18 cellular contexts compared by ENCODE assay signal in the genomic region with DNA sequence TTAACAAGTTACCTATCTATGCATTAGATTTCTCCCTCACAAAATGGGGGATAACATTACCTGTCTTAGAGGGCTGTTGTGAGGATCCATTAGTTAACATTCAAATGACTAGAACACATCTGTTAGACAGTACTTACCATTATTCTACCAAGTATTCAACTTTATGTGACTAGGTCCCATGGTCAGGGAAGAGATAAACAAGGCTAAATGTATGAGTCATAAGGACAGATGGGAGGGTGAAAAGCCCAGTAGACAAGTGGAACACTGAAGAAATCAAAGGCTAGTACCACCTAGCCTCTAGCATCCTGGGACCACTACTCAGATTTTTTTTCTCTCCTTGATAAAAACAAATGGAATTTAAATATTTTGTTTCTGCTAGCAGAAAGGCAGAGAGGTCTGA. TPM values are rescaled to one million over a fixed set of nuclear protein-coding genes. Genes with fewer than 3 reads are reported as not detected.
DNase-seq lines count a peak whose midpoint lies in the region; ATAC-seq, FAIRE-seq and TF ChIP-seq lines count a peak whose summit lies in the region.
"Had no signal": no experiment of that assay in that cellular context is flagged by ENCODE, and none has a peak within 500 bp of the region (broad histone marks: within the 10 kb centered on the region; RNA-seq: fewer than 3 reads in every experiment).

No MANE protein-coding gene starts in this region.

- TSS peak; percentile 13 for BruUV-seq in GM12878 (replicated peaks; lab: Mats Ljungman, UMichigan)

- no peak for TF ChIP-seq RAD21 in GM12878 (IDR thresholded peaks at IDR 0.05; ENCODE audit: insufficient read depth, low read depth, low read length)

- no peaks in the 10 kb centered on the region for H3K27me3 Mint-ChIP-seq in natural killer cell treated with Interleukin-12 subunit alpha and Interleukin-12 subunit beta and Interleukin-15 and Interleukin-18, amount 100 ng/mL, for 72 hours

- no peak for ATAC-seq in GM12878
- no peak for ATAC-seq in natural killer cell treated with Interleukin-12 subunit alpha and Interleukin-12 subunit beta and Interleukin-15 and Interleukin-18, amount 100 ng/mL, for 72 hours

- TF ChIP-seq POLR2A in GM12878 (IDR thresholded peaks at IDR 0.05; ENCODE audit: low read depth, low read length): no peak

- in situ Hi-C loops in GM12878 (cut with MboI): no loop called here

- no peak overlapping the region for H2AFZ ChIP-seq in GM12878 (ENCODE audit: control insufficient read depth, low read depth, low read length)

- H3K4me1 ChIP-seq in GM12878 (ENCODE audit: control insufficient read depth, insufficient read depth, low read length): no peaks in the 10 kb centered on the region
- H3K4me1 ChIP-seq: BLaER1 had no signal

- peaks cover 25% of the 10 kb centered on the region for H3K36me3 Mint-ChIP-seq in natural killer cell treated with Interleukin-12 subunit alpha and Interleukin-12 subunit beta and Interleukin-15 and Interleukin-18, amount 100 ng/mL, for 72 hours

- no peaks in the 10 kb centered on the region for H3K79me2 ChIP-seq in GM12878 (ENCODE audit: control insufficient read depth, insufficient read depth, low read length)

- no peak for TF ChIP-seq EP300 in GM12878 (IDR thresholded peaks at IDR 0.05; ENCODE audit: borderline replicate concordance in 1 of 2, control insufficient read depth in 1 of 2, low read depth in 2 of 2, low read length in 2 of 2)

- peaks cover 16 to 36% of the 10 kb centered on the region in 2 experiments for H3K36me3 ChIP-seq in GM12878 (ENCODE audit: control insufficient read depth in 2 of 2, insufficient read depth in 2 of 2, low read length in 1 of 2)

- H3K4me1 Mint-ChIP-seq in natural killer cell treated with Interleukin-12 subunit alpha and Interleukin-12 subunit beta and Interleukin-15 and Interleukin-18, amount 100 ng/mL, for 72 hours (ENCODE audit: low read depth in 2 of 2): peaks cover 0 to 5% of the 10 kb centered on the region in 2 donors

- H3K9me3 Mint-ChIP-seq in natural killer cell treated with Interleukin-12 subunit alpha and Interleukin-12 subunit beta and Interleukin-15 and Interleukin-18, amount 100 ng/mL, for 72 hours: no peaks in the 10 kb centered on the region

- no peak for TF ChIP-seq CTCF in GM12878 (IDR thresholded peaks at IDR 0.05 in 2 of 3, conservative IDR thresholded peaks at IDR 0.05 in 1 of 3; ENCODE audit: control insufficient read depth in 2 of 3, extremely low read depth in 1 of 3, insufficient read depth in 1 of 3, low read depth in 3 of 3, low read length in 3 of 3)

- H3K9me3 ChIP-seq in GM12878 (replicated peaks; ENCODE audit: control insufficient read depth, insufficient read depth, low read length): no peaks in the 10 kb centered on the region
- H3K9me3 ChIP-seq: BLaER1, esophagus squamous epithelium, SJSA1 had no signal

- H3K9ac ChIP-seq in GM12878 (ENCODE audit: control insufficient read depth, insufficient read depth, low read length): no peak overlapping the region
- H3K9ac ChIP-seq: BLaER1 had no signal

- intact Hi-C loops in GM12878 (cut with micrococcal nuclease; ENCODE audit: unreplicated experiment): no loop called here

- no peak overlapping the region for H3K4me3 ChIP-seq in GM12878
- H3K4me3 ChIP-seq: BLaER1, esophagus squamous epithelium, SJSA1 had no signal

- CTCF ChIA-PET in GM12878 (lab: Yijun Ruan, JAX): interaction anchor here (1.3 to 2.1 kb wide), 3 partner anchors 11 to 78 kb away, joined by 3 to 7 read pairs (median 3); partner anchors contain the start of gene SMG5

- peak; percentile 43 for DNase-seq in AG08395 (ENCODE audit: low spot score)
- peak; percentile 71 for DNase-seq in HCEC 1CT
- no peak for DNase-seq in GM12878 (ENCODE audit: low read depth, low spot score)
- DNase-seq in iris pigment epithelial cell (ENCODE audit: low read depth): peak; percentile 81
- DNase-seq in frontal cortex (ENCODE audit: low spot score in 2 of 2): no peak
- DNase-seq in NCI-H524 treated with DMSO at 0.1 percent for 48 hours (lab: John Stamatoyannopoulos, UW): no peak
- no peak for DNase-seq in natural killer cell treated with Interleukin-12 subunit alpha and Interleukin-12 subunit beta and Interleukin-15 and Interleukin-18, amount 100 ng/mL, for 72 hours (ENCODE audit: low spot score)
- no peak for DNase-seq in RPMI8226
- DNase-seq: amygdala; esophagus squamous epithelium; NCI-H1694 treated with DMSO at 0.1 percent for 48 hours; NCI-H446; stimulated activated naive CD4-positive, alpha-beta T cell had no signal

- RAD21 ChIA-PET in GM12878 (lab: Charles Lee; ENCODE audit: unreplicated experiment): no interaction called here

- no peak overlapping the region for H3K27ac Mint-ChIP-seq in natural killer cell treated with Interleukin-12 subunit alpha and Interleukin-12 subunit beta and Interleukin-15 and Interleukin-18, amount 100 ng/mL, for 72 hours

- POLR2A ChIA-PET in GM12878 (lab: Charles Lee): interaction anchor here (0.8 kb wide), 1 partner anchor 24 kb away, joined by 3 read pairs; the partner anchor contains the start of gene TMEM79

- H3K4me2 ChIP-seq in GM12878 (ENCODE audit: control insufficient read depth, insufficient read depth): no peak overlapping the region
- H3K4me2 ChIP-seq: BLaER1 had no signal

- no peak for FAIRE-seq in GM12878 (lab: Jason Lieb, UNC)
- FAIRE-seq in frontal cortex (lab: Jason Lieb, UNC): no peak
- FAIRE-seq: urothelium cell line had no signal

- SMC1A ChIA-PET in GM12878 (lab: Charles Lee; ENCODE audit: uncharacterized antibody, unreplicated experiment): interaction anchor here (1.1 kb wide), 1 partner anchor 162 kb away, joined by 5 read pairs; no protein-coding TSS in a partner anchor

- H3K27ac ChIP-seq in GM12878 (ENCODE audit: control insufficient read depth, insufficient read depth): no peak overlapping the region
- H3K27ac ChIP-seq: BLaER1, SJSA1 had no signal

- H3K27me3 ChIP-seq in GM12878 (replicated peaks in 1 of 2; ENCODE audit: control insufficient read depth in 2 of 2, insufficient read depth in 2 of 2, low read length in 1 of 2): no peaks in the 10 kb centered on the region
- H3K27me3 ChIP-seq: BLaER1, esophagus squamous epithelium, SJSA1 had no signal

- no peaks in the 10 kb centered on the region for H4K20me1 ChIP-seq in GM12878 (ENCODE audit: control insufficient read depth, insufficient read depth)

- no peak overlapping the region for H3K4me3 Mint-ChIP-seq in natural killer cell treated with Interleukin-12 subunit alpha and Interleukin-12 subunit beta and Interleukin-15 and Interleukin-18, amount 100 ng/mL, for 72 hours

RNA-seq across cellular contexts. Expression of gene VHLL, which starts 9.0 kb away (rescaled TPM):
- 1.0 TPM in 1 of 2 replicates, not detected in the other for total RNA-seq in GM12878 (2013; cell fraction: nucleolus; rRNA removed)
- total RNA-seq in GM12878 (2014; rRNA removed) (0.23 TPM in 1 of 2 replicates, not detected in the other), GM12878 (2014; rRNA removed; fragmentation: Illumina TruSeq; extraction: Trizol) (not detected in 2 replicates), GM12878 (2021) (not detected in 2 replicates), frontal cortex (0.82 TPM)
- polyA plus RNA-seq in GM12878 (2011; ENCODE audit: low read depth): not detected
- polyA plus RNA-seq in GM12878 (2011; rRNA removed) (not detected in 2 replicates), GM12878 (2014; fragmentation: Illumina TruSeq; extraction: Trizol) (not detected in 2 replicates), GM12878 (2014; fragmentation: Nextera tagmentation; extraction: Ambion mirVana) (not detected), GM12878 (2014; rRNA removed) (not detected in 2 replicates), GM12878 (2016; fragmentation: Nextera tagmentation; extraction: Ambion mirVana) (not detected)
- polyA plus RNA-seq in GM12878 (2011; cell fraction: cytosol; rRNA removed): not detected in 2 replicates
- polyA plus RNA-seq in GM12878 (2011; cell fraction: nucleus; rRNA removed): 0.41 TPM in 1 of 2 replicates, not detected in the other
- not detected in 2 replicates for polyA plus RNA-seq in GM12878 (2012)
- 0.44 and 0.52 TPM in 2 replicates for polyA minus RNA-seq in GM12878 (2011; rRNA and poly(A)+ RNA removed)
- polyA minus RNA-seq in GM12878 (2011; cell fraction: cytosol; rRNA and poly(A)+ RNA removed): not detected in 2 replicates
- polyA minus RNA-seq in GM12878 (2011; cell fraction: nucleus; rRNA and poly(A)+ RNA removed): 0.77 TPM in 1 of 2 replicates, not detected in the other
- total RNA-seq in natural killer cell treated with Interleukin-12 subunit alpha and Interleukin-12 subunit beta and Interleukin-15 and Interleukin-18, amount 100 ng/mL, for 72 hours: not detected
- total RNA-seq: myocyte, SJSA1 had no signal
- polyA plus RNA-seq: liver had no signal

RNA-seq across cellular contexts. Expression of gene GLMP, which starts 12.6 kb away (rescaled TPM):
- 15.5 and 20.2 TPM in 2 replicates for total RNA-seq in GM12878 (2013; cell fraction: nucleolus; rRNA removed)
- total RNA-seq in GM12878 (2014; rRNA removed) (27.1 and 30.0 TPM in 2 replicates), GM12878 (2014; rRNA removed; fragmentation: Illumina TruSeq; extraction: Trizol) (15.0 and 16.3 TPM in 2 replicates), GM12878 (2021) (19.7 and 24.2 TPM in 2 replicates), frontal cortex (7.3 TPM)
- polyA plus RNA-seq in GM12878 (2011; ENCODE audit: low read depth): 9.9 TPM
- polyA plus RNA-seq in GM12878 (2011; rRNA removed) (2.3 and 4.4 TPM in 2 replicates), GM12878 (2014; fragmentation: Illumina TruSeq; extraction: Trizol) (12.2 and 23.0 TPM in 2 replicates), GM12878 (2014; fragmentation: Nextera tagmentation; extraction: Ambion mirVana) (10 to 100 TPM; 10.8 to 12.8 TPM), GM12878 (2014; rRNA removed) (23.5 and 33.4 TPM in 2 replicates), GM12878 (2016; fragmentation: Nextera tagmentation; extraction: Ambion mirVana) (10 to 100 TPM; 19.3 to 19.6 TPM)
- polyA plus RNA-seq in GM12878 (2011; cell fraction: cytosol; rRNA removed): 6.8 and 8.5 TPM in 2 replicates
- 8.0 and 8.3 TPM in 2 replicates for polyA plus RNA-seq in GM12878 (2011; cell fraction: nucleus; rRNA removed)
- 16.7 and 18.3 TPM in 2 replicates for polyA plus RNA-seq in GM12878 (2012)
- 3.7 and 5.3 TPM in 2 replicates for polyA minus RNA-seq in GM12878 (2011; rRNA and poly(A)+ RNA removed)
- 1.5 and 2.0 TPM in 2 replicates for polyA minus RNA-seq in GM12878 (2011; cell fraction: cytosol; rRNA and poly(A)+ RNA removed)
- polyA minus RNA-seq in GM12878 (2011; cell fraction: nucleus; rRNA and poly(A)+ RNA removed): 4.6 and 5.3 TPM in 2 replicates
- total RNA-seq in natural killer cell treated with Interleukin-12 subunit alpha and Interleukin-12 subunit beta and Interleukin-15 and Interleukin-18, amount 100 ng/mL, for 72 hours: 10 to 100 TPM; 17.2 to 19.6 TPM

RNA-seq across cellular contexts. Expression of gene TMEM79, which starts 24.0 kb away (rescaled TPM):
- total RNA-seq in GM12878 (2013; cell fraction: nucleolus; rRNA removed): 7.0 and 7.2 TPM in 2 replicates
- total RNA-seq in GM12878 (2014; rRNA removed): 1.9 and 3.8 TPM in 2 replicates
- total RNA-seq in GM12878 (2014; rRNA removed; fragmentation: Illumina TruSeq; extraction: Trizol): 2.2 and 2.5 TPM in 2 replicates
- total RNA-seq in GM12878 (2021): 3.1 and 4.0 TPM in 2 replicates
- polyA plus RNA-seq in GM12878 (2011; ENCODE audit: low read depth): 1.7 TPM
- polyA plus RNA-seq in GM12878 (2011; rRNA removed): 2.0 and 3.8 TPM in 2 replicates
- polyA plus RNA-seq in GM12878 (2011; cell fraction: cytosol; rRNA removed): 5.7 and 7.1 TPM in 2 replicates
- 16.8 and 20.3 TPM in 2 replicates for polyA plus RNA-seq in GM12878 (2011; cell fraction: nucleus; rRNA removed)
- polyA plus RNA-seq in GM12878 (2012): 2.8 and 4.1 TPM in 2 replicates
- polyA plus RNA-seq in GM12878 (2014; fragmentation: Illumina TruSeq; extraction: Trizol): 0.86 and 2.6 TPM in 2 replicates
- 1 to 10 TPM in 1 of 2 experiments, under 1 TPM in 1; 0.47 to 1.2 TPM for polyA plus RNA-seq in GM12878 (2014; fragmentation: Nextera tagmentation; extraction: Ambion mirVana)
- 5.2 and 7.3 TPM in 2 replicates for polyA plus RNA-seq in GM12878 (2014; rRNA removed)
- polyA plus RNA-seq in GM12878 (2016; fragmentation: Nextera tagmentation; extraction: Ambion mirVana): 1 to 10 TPM; 5.1 to 5.2 TPM
- 2.6 and 6.3 TPM in 2 replicates for polyA minus RNA-seq in GM12878 (2011; rRNA and poly(A)+ RNA removed)
- 0.73 and 0.80 TPM in 2 replicates for polyA minus RNA-seq in GM12878 (2011; cell fraction: cytosol; rRNA and poly(A)+ RNA removed)
- polyA minus RNA-seq in GM12878 (2011; cell fraction: nucleus; rRNA and poly(A)+ RNA removed): 5.4 and 8.4 TPM in 2 replicates
- 0.41 TPM for total RNA-seq in frontal cortex
- 10 to 100 TPM in 1 of 2 donors, 1 to 10 TPM in 1; 6.4 to 12.0 TPM for total RNA-seq in natural killer cell treated with Interleukin-12 subunit alpha and Interleukin-12 subunit beta and Interleukin-15 and Interleukin-18, amount 100 ng/mL, for 72 hours

RNA-seq across cellular contexts. Expression of gene SMG5, which starts 25.5 kb away (rescaled TPM):
- 166 and 207 TPM in 2 replicates for total RNA-seq in GM12878 (2013; cell fraction: nucleolus; rRNA removed)
- total RNA-seq in GM12878 (2014; rRNA removed): 51.0 and 57.3 TPM in 2 replicates
- 30.4 and 32.4 TPM in 2 replicates for total RNA-seq in GM12878 (2014; rRNA removed; fragmentation: Illumina TruSeq; extraction: Trizol)
- total RNA-seq in GM12878 (2021): 54.6 and 61.5 TPM in 2 replicates
- polyA plus RNA-seq in GM12878 (2011; ENCODE audit: low read depth): 19.6 TPM
- 17.7 and 27.7 TPM in 2 replicates for polyA plus RNA-seq in GM12878 (2011; rRNA removed)
- 28.8 and 32.9 TPM in 2 replicates for polyA plus RNA-seq in GM12878 (2011; cell fraction: cytosol; rRNA removed)
- polyA plus RNA-seq in GM12878 (2011; cell fraction: nucleus; rRNA removed): 179 and 188 TPM in 2 replicates
- polyA plus RNA-seq in GM12878 (2012): 35.5 and 35.6 TPM in 2 replicates
- 27.8 and 45.7 TPM in 2 replicates for polyA plus RNA-seq in GM12878 (2014; fragmentation: Illumina TruSeq; extraction: Trizol)
- polyA plus RNA-seq in GM12878 (2014; fragmentation: Nextera tagmentation; extraction: Ambion mirVana): 1 to 10 TPM in 1 of 2 experiments, under 1 TPM in 1; 0.76 to 1.9 TPM
- 54.0 and 54.8 TPM in 2 replicates for polyA plus RNA-seq in GM12878 (2014; rRNA removed)
- polyA plus RNA-seq in GM12878 (2016; fragmentation: Nextera tagmentation; extraction: Ambion mirVana): 10 to 100 TPM; 51.9 to 55.9 TPM
- 23.0 and 30.5 TPM in 2 replicates for polyA minus RNA-seq in GM12878 (2011; rRNA and poly(A)+ RNA removed)
- polyA minus RNA-seq in GM12878 (2011; cell fraction: cytosol; rRNA and poly(A)+ RNA removed): 7.8 and 9.4 TPM in 2 replicates
- polyA minus RNA-seq in GM12878 (2011; cell fraction: nucleus; rRNA and poly(A)+ RNA removed): 25.3 and 33.9 TPM in 2 replicates
- 27.3 TPM for total RNA-seq in frontal cortex
- total RNA-seq in natural killer cell treated with Interleukin-12 subunit alpha and Interleukin-12 subunit beta and Interleukin-15 and Interleukin-18, amount 100 ng/mL, for 72 hours: 100 to 1,000 TPM in 1 of 2 donors, 10 to 100 TPM in 1; 89.3 to 130 TPM

RNA-seq across cellular contexts. Expression of gene CCT3, which starts 30.0 kb away (rescaled TPM):
- 129 and 141 TPM in 2 replicates for total RNA-seq in GM12878 (2013; cell fraction: nucleolus; rRNA removed)
- 358 and 369 TPM in 2 replicates for total RNA-seq in GM12878 (2014; rRNA removed)
- 376 and 396 TPM in 2 replicates for total RNA-seq in GM12878 (2014; rRNA removed; fragmentation: Illumina TruSeq; extraction: Trizol)
- 347 and 356 TPM in 2 replicates for total RNA-seq in GM12878 (2021)
- polyA plus RNA-seq in GM12878 (2011; ENCODE audit: low read depth): 197 TPM
- 435 and 458 TPM in 2 replicates for polyA plus RNA-seq in GM12878 (2011; rRNA removed)
- polyA plus RNA-seq in GM12878 (2011; cell fraction: cytosol; rRNA removed): 383 and 487 TPM in 2 replicates
- 170 and 243 TPM in 2 replicates for polyA plus RNA-seq in GM12878 (2011; cell fraction: nucleus; rRNA removed)
- 166 and 177 TPM in 2 replicates for polyA plus RNA-seq in GM12878 (2012)
- 372 and 384 TPM in 2 replicates for polyA plus RNA-seq in GM12878 (2014; fragmentation: Illumina TruSeq; extraction: Trizol)
- 100 to 1,000 TPM; 491 to 585 TPM for polyA plus RNA-seq in GM12878 (2014; fragmentation: Nextera tagmentation; extraction: Ambion mirVana)
- 319 and 330 TPM in 2 replicates for polyA plus RNA-seq in GM12878 (2014; rRNA removed)
- polyA plus RNA-seq in GM12878 (2016; fragmentation: Nextera tagmentation; extraction: Ambion mirVana): 100 to 1,000 TPM; 489 to 496 TPM
- 445 and 573 TPM in 2 replicates for polyA minus RNA-seq in GM12878 (2011; rRNA and poly(A)+ RNA removed)
- polyA minus RNA-seq in GM12878 (2011; cell fraction: cytosol; rRNA and poly(A)+ RNA removed): 166 and 191 TPM in 2 replicates
- 60.0 and 98.2 TPM in 2 replicates for polyA minus RNA-seq in GM12878 (2011; cell fraction: nucleus; rRNA and poly(A)+ RNA removed)
- 355 TPM for total RNA-seq in frontal cortex
- total RNA-seq in natural killer cell treated with Interleukin-12 subunit alpha and Interleukin-12 subunit beta and Interleukin-15 and Interleukin-18, amount 100 ng/mL, for 72 hours: 100 to 1,000 TPM; 299 to 338 TPM

Comparison
In these comparisons a context has a peak if more than half of its experiments do, and no peak if none do; other contexts are left out.
1. DNase-seq: peak in AG08395 (single experiment), HCEC 1CT (single experiment) and iris pigment epithelial cell (single experiment); none in GM12878 (single experiment), frontal cortex (0 of 2), NCI-H524 treated with DMSO at 0.1 percent for 48 hours (single experiment), natural killer cell treated with Interleukin-12 subunit alpha and Interleukin-12 subunit beta and Interleukin-15 and Interleukin-18, amount 100 ng/mL, for 72 hours (single experiment) and RPMI8226 (single experiment).